8 cellular contexts compared by ENCODE assay signal in the genomic region with DNA sequence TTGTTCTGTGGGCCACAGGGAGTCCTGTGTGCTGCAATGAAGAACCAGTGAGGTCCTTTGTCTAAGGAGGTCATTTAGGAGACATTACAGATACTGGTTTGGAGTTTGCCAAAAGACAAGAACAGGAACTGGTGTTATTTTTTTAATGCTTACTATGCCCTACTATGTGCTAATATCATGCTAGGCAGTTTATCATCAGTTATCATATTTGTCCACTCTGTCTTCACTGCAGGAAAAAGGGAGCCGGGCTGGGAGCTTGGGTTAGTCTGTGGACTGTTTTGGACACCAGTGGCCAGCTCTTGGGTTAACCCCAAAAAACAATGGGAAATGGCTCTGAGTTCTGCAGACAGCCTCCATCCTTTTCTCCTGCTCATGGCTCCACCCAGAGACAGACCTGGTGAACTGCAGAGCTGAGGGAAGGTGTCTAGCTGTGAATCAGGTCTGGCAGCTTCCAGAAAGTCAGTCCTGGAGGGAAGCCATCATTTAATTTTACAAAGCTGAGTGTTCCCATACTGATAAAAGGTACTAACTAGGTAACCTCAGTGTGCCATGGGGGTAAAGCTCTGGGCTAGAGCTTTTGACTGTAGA.
DNase-seq lines count a peak whose midpoint lies in the region; ATAC-seq and TF ChIP-seq lines count a peak whose summit lies in the region.

No MANE protein-coding gene starts in this region.

- H3K9me3 ChIP-seq in esophagus squamous epithelium = no peaks in the 10 kb centered on the region

- H3K4me3 ChIP-seq in GM23338 (no peak overlapping the region), esophagus squamous epithelium (no peak overlapping the region)

- H3K27me3 ChIP-seq in GM23338 (ENCODE audit: insufficient read depth) = no peaks in the 10 kb centered on the region
- no peaks in the 10 kb centered on the region for H3K27me3 ChIP-seq in esophagus squamous epithelium

- no peak for TF ChIP-seq POLR2A in esophagus squamous epithelium (IDR thresholded peaks at IDR 0.05)

- H3K36me3 Mint-ChIP-seq in GM23338 (ENCODE audit: low read depth) = peaks cover 21% of the 10 kb centered on the region

- TF ChIP-seq CTCF in GM23338 (conservative IDR thresholded peaks at IDR 0.05; ENCODE audit: low read depth in 2 of 2) (peak; percentile 45 to 66), esophagus squamous epithelium (IDR thresholded peaks at IDR 0.05) (peak in 4 of 6 experiments; percentile 18 to 65 (median 30))

- no peaks in the 10 kb centered on the region for H3K9me3 Mint-ChIP-seq in GM23338

- no peaks in the 10 kb centered on the region for H3K4me1 Mint-ChIP-seq in GM23338

- no peaks in the 10 kb centered on the region; the same call in 1 of the 2 replicates for H4K20me1 ChIP-seq in GM23338 (replicated peaks; ENCODE audit: insufficient read depth)

- peak; percentile 94 for ATAC-seq in GM23338
- no peak for ATAC-seq in sciatic nerve

- WGBS in esophagus squamous epithelium, 2 donors = 89 to 100% methylated on average over 1 of the region's 1 CpG

- H3K4me2 ChIP-seq in GM23338 = no peak overlapping the region

- H3K9me2 ChIP-seq in GM23338 (ENCODE audit: insufficient read depth) = no peaks in the 10 kb centered on the region

- no peak overlapping the region for H3K27ac Mint-ChIP-seq in GM23338

- H3K4me3 Mint-ChIP-seq in GM23338 = no peak overlapping the region

- peak; percentile 20 for DNase-seq in DMS53 treated with DMSO at 0.1 percent for 48 hours (lab: John Stamatoyannopoulos, UW; ENCODE audit: unreplicated experiment)
- DNase-seq in GM23338 (ENCODE audit: low spot score) = peak; percentile 70
- peak; percentile 61 for DNase-seq in RKO (ENCODE audit: low spot score)
- DNase-seq in esophagus squamous epithelium (lab: John Stamatoyannopoulos, UW) = no peak
- DNase-seq in pons (ENCODE audit: low spot score) = peak; percentile 36
- DNase-seq in sciatic nerve (ENCODE audit: low spot score) = no peak
- no peak for DNase-seq in COR-L47 (lab: John Stamatoyannopoulos, UW)
- no peak for DNase-seq in DMS79 (lab: John Stamatoyannopoulos, UW)

- H3K79me2 ChIP-seq in GM23338 (replicated peaks; ENCODE audit: insufficient read depth) = no peaks in the 10 kb centered on the region

- intact Hi-C loops in esophagus squamous epithelium (cut with DNase I) = no loop called here
- intact Hi-C loops in sciatic nerve (cut with DNase I) = loop anchor here (10.0 kb wide), 1 partner anchor 1706 kb away; no protein-coding TSS in a partner anchor

- H3K4me1 ChIP-seq in GM23338 (ENCODE audit: insufficient read depth) = no peaks in the 10 kb centered on the region
- H3K4me1 ChIP-seq in esophagus squamous epithelium = peaks cover 0 to 5% (median 0%) of the 10 kb centered on the region in 3 donors

- H3K36me3 ChIP-seq in GM23338 (ENCODE audit: insufficient read depth) (no peaks in the 10 kb centered on the region; the same call in 1 of the 2 replicates), esophagus squamous epithelium (peaks cover 5 to 88% (median 8%) of the 10 kb centered on the region in 3 donors)

- H3K27ac ChIP-seq in GM23338 (ENCODE audit: low read depth) (no peak overlapping the region), esophagus squamous epithelium (no peak overlapping the region)

- peaks cover 2% of the 10 kb centered on the region for H3K27me3 Mint-ChIP-seq in GM23338 (ENCODE audit: insufficient read depth, low read depth, poor library complexity)

- H3F3A ChIP-seq in GM23338 (replicated peaks; ENCODE audit: low read depth) = no peaks in the 10 kb centered on the region

- no peak overlapping the region for H2AFZ ChIP-seq in GM23338

TF ChIP-seq in GM23338, 12 proteins besides CTCF, POLR2A, EP300 and RAD21:
- TF ChIP-seq ZNF114 (CRISPR knock-in tag; IDR thresholded peaks at IDR 0.05) = no peak
- no peak for TF ChIP-seq ZNF331 (CRISPR knock-in tag; IDR thresholded peaks at IDR 0.05; ENCODE audit: low read depth)
- TF ChIP-seq JUNB (IDR thresholded peaks at IDR 0.05; ENCODE audit: unreplicated experiment) = no peak
- TF ChIP-seq, protein P1, sequence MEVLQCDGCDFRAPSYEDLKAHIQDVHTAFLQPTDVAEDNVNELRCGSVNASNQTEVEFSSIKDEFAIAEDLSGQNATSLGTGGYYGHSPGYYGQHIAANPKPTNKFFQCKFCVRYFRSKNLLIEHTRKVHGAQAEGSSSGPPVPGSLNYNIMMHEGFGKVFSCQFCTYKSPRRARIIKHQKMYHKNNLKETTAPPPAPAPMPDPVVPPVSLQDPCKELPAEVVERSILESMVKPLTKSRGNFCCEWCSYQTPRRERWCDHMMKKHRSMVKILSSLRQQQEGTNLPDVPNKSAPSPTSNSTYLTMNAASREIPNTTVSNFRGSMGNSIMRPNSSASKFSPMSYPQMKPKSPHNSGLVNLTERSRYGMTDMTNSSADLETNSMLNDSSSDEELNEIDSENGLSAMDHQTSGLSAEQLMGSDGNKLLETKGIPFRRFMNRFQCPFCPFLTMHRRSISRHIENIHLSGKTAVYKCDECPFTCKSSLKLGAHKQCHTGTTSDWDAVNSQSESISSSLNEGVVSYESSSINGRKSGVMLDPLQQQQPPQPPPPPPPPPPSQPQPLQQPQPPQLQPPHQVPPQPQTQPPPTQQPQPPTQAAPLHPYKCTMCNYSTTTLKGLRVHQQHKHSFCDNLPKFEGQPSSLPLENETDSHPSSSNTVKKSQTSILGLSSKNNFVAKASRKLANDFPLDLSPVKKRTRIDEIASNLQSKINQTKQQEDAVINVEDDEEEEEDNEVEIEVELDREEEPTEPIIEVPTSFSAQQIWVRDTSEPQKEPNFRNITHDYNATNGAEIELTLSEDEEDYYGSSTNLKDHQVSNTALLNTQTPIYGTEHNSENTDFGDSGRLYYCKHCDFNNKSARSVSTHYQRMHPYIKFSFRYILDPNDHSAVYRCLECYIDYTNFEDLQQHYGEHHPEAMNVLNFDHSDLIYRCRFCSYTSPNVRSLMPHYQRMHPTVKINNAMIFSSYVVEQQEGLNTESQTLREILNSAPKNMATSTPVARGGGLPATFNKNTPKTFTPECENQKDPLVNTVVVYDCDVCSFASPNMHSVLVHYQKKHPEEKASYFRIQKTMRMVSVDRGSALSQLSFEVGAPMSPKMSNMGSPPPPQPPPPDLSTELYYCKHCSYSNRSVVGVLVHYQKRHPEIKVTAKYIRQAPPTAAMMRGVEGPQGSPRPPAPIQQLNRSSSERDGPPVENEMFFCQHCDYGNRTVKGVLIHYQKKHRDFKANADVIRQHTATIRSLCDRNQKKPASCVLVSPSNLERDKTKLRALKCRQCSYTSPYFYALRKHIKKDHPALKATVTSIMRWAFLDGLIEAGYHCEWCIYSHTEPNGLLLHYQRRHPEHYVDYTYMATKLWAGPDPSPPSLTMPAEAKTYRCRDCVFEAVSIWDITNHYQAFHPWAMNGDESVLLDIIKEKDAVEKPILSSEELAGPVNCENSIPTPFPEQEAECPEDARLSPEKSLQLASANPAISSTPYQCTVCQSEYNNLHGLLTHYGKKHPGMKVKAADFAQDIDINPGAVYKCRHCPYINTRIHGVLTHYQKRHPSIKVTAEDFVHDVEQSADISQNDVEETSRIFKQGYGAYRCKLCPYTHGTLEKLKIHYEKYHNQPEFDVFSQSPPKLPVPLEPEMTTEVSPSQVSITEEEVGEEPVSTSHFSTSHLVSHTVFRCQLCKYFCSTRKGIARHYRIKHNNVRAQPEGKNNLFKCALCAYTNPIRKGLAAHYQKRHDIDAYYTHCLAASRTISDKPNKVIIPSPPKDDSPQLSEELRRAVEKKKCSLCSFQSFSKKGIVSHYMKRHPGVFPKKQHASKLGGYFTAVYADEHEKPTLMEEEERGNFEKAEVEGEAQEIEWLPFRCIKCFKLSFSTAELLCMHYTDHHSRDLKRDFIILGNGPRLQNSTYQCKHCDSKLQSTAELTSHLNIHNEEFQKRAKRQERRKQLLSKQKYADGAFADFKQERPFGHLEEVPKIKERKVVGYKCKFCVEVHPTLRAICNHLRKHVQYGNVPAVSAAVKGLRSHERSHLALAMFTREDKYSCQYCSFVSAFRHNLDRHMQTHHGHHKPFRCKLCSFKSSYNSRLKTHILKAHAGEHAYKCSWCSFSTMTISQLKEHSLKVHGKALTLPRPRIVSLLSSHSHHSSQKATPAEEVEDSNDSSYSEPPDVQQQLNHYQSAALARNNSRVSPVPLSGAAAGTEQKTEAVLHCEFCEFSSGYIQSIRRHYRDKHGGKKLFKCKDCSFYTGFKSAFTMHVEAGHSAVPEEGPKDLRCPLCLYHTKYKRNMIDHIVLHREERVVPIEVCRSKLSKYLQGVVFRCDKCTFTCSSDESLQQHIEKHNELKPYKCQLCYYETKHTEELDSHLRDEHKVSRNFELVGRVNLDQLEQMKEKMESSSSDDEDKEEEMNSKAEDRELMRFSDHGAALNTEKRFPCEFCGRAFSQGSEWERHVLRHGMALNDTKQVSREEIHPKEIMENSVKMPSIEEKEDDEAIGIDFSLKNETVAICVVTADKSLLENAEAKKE (CRISPR knock-in tag; IDR thresholded peaks at IDR 0.05) = no peak
- no peak for TF ChIP-seq EZH2 (IDR thresholded peaks at IDR 0.05; ENCODE audit: low read depth, unreplicated experiment)
- TF ChIP-seq EZH2phosphoT487 (IDR thresholded peaks at IDR 0.05; ENCODE audit: unreplicated experiment) = no peak
- no peak for TF ChIP-seq CREB1 (CRISPR knock-in tag; IDR thresholded peaks at IDR 0.05; ENCODE audit: low read depth)
- TF ChIP-seq ETS1 (IDR thresholded peaks at IDR 0.05) = no peak
- no peak for TF ChIP-seq NANOG (IDR thresholded peaks at IDR 0.05; ENCODE audit: borderline replicate concordance)
- no peak for TF ChIP-seq STAT1 (IDR thresholded peaks at IDR 0.05; ENCODE audit: unreplicated experiment)

Comparison
In these comparisons a context has a peak if more than half of its experiments do, and no peak if none do; other contexts are left out.
1. DNase-seq: peak in DMS53 treated with DMSO at 0.1 percent for 48 hours (single experiment), GM23338 (single experiment), RKO (single experiment) and pons (single experiment); none in esophagus squamous epithelium (single experiment), sciatic nerve (single experiment), COR-L47 (single experiment) and DMS79 (single experiment).